19 cellular contexts compared by ENCODE assay signal in the genomic region with DNA sequence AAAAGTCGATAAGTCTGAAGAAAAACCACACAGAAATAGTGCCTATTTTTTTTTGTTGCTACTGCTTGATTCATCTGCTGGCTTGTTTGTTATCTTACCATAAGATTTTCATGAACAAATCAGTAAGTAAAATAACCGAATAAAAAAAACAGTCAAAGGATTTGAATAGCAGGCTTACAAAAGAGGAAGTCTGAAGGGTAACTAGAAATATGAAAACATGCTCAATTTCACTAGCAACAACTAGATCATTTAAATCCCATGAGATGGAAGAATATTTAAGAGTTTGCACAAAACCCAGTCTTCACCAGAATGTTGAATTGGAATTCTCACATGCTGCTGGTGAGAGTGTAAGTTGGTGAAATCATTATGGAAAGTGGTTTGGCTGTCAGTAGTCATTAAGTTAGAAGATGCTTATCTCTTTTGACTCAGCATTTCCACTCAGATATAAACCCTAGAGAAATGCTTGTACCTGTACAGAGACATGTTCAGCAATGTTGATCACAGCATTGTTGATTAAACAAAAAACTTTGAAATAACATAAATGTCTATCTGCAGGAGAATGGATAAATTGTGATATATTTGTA.
A peak's percentile ranks its signal among the peaks of the same experiment; 100 is the strongest.
DNase-seq lines count a peak whose midpoint lies in the region; ATAC-seq and TF ChIP-seq lines count a peak whose summit lies in the region.
"Had no signal": no experiment of that assay in that cellular context is flagged by ENCODE, and none has a peak within 500 bp of the region (broad histone marks: within the 10 kb centered on the region; RNA-seq: fewer than 3 reads in every experiment).

No MANE protein-coding gene starts in this region.

- ATAC-seq in GM18858 (IDR thresholded peaks at IDR 0.05; ENCODE audit: unreplicated experiment): peak; percentile 55
- peak; percentile 57 for ATAC-seq in HG02623 (IDR thresholded peaks at IDR 0.05; ENCODE audit: unreplicated experiment)
- ATAC-seq in Panc1: no peak
- ATAC-seq in HG03460 (IDR thresholded peaks at IDR 0.05; ENCODE audit: unreplicated experiment): no peak
- no peak for ATAC-seq in GM21717 (IDR thresholded peaks at IDR 0.05; ENCODE audit: unreplicated experiment)
- ATAC-seq: foreskin keratinocyte, mucosa of descending colon, SK-N-SH treated with all-trans-retinoic acid at 6 μM for 48 hours had no signal

- DNase-seq in Panc1 (ENCODE audit: low read depth, low spot score): no peak
- peak; percentile 33 for DNase-seq in fibroblast of villous mesenchyme (ENCODE audit: low read depth)
- DNase-seq in stimulated activated CD4-positive, alpha-beta T cell treated with anti-CD3 and anti-CD28 coated beads, Interleukin-15, amount 100 ng/mL, for 24 hours: no peak
- no peak for DNase-seq in hippocampal formation (lab: John Stamatoyannopoulos, UW)
- DNase-seq: activated T-cell treated with anti-CD3 and anti-CD28 coated beads, Interleukin-2, amount 50 U/mL, for 48 hours; CD4-positive, alpha-beta T cell; GDM1; MG63; mucosa of descending colon; NK-92 treated with Interleukin-12 subunit alpha and Interleukin-12 subunit beta, amount 100 ng/mL, for 24 hours; stimulated activated CD4-positive, alpha-beta T cell treated with anti-CD3 and anti-CD28 coated beads, Interleukin-12 subunit alpha, Interleukin-12 subunit beta, amount 100 ng/mL, for 4 hours; testis had no signal

- H3K9me3 ChIP-seq in Panc1 (ENCODE audit: control insufficient read depth, insufficient read depth, low read depth, low read length): no peaks in the 10 kb centered on the region
- H3K9me3 ChIP-seq: mucosa of descending colon, testis had no signal

- no peak for TF ChIP-seq CTCF in Panc1 (IDR thresholded peaks at IDR 0.05)
- TF ChIP-seq CTCF in fibroblast of villous mesenchyme (IDR thresholded peaks at IDR 0.05; ENCODE audit: insufficient read depth, low read depth, low read length): no peak

- no peak overlapping the region; the same call in 1 of the 2 replicates for H3K27ac ChIP-seq in Panc1 (ENCODE audit: low read length)
- H3K27ac ChIP-seq: foreskin keratinocyte, parathyroid adenoma, testis had no signal

- POLR2A ChIA-PET in Panc1 (lab: Charles Lee): no interaction called here

- intact Hi-C loops in Panc1 (cut with micrococcal nuclease; ENCODE audit: unreplicated experiment): no loop called here

- no peaks in the 10 kb centered on the region for H3K27me3 ChIP-seq in Panc1 (ENCODE audit: control insufficient read depth, insufficient read depth, low read length)
- H3K27me3 ChIP-seq: foreskin keratinocyte, MG63, testis had no signal

- H3K36me3 ChIP-seq in Panc1 (ENCODE audit: control insufficient read depth, insufficient read depth, low read length): no peaks in the 10 kb centered on the region
- H3K36me3 ChIP-seq: MG63 had no signal

- CTCF ChIA-PET in Panc1 (lab: Charles Lee): no interaction called here

- BruUV-seq in Panc1 (replicated peaks; lab: Mats Ljungman, UMichigan): TSS peak; percentile 34

- no peaks in the 10 kb centered on the region; the same call in 1 of the 2 replicates for H3K4me1 ChIP-seq in Panc1 (ENCODE audit: control insufficient read depth, insufficient read depth, low read length)
- H3K4me1 ChIP-seq: foreskin keratinocyte, parathyroid adenoma, testis had no signal

- in situ Hi-C loops in Panc1 (cut with HindIII; ENCODE audit: low pct_unique_long_range_greater_than_20kb, low sequenced_read_pairs): no loop called here

- H3K4me3 ChIP-seq in Panc1 (ENCODE audit: low read depth in 2 of 2, low read length in 2 of 2) (no peak overlapping the region), fibroblast of villous mesenchyme (ENCODE audit: low read depth, low read length) (no peak overlapping the region)
- H3K4me3 ChIP-seq: MG63, mucosa of descending colon, testis had no signal

Comparison
In these comparisons a context has a peak if more than half of its experiments do, and no peak if none do; other contexts are left out.
1. ATAC-seq: peak in GM18858 (single experiment) and HG02623 (single experiment); none in Panc1 (single experiment), HG03460 (single experiment) and GM21717 (single experiment).